ENCODE assay signal across 22 cellular contexts in the genomic region with DNA sequence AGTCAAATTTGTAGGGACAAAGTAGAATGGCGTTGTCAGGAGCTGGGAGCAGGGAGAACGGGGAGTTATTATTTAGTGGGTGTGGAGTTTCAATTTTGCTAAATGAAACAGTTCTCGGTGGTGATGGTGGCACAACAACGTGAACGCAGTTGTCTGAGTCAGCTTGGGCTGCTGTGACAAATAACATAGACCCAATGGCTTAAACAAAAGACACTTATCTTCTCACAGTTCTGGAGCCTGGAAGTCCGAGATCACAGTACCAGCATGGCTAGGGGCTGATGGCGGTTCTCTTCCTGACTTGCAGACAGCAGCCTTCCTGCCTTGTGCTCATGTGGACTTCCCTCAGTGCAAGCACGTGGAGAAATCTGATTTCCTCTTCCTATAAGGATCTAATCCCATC.
A peak's percentile ranks its signal among the peaks of the same experiment; 100 is the strongest.
DNase-seq lines count a peak whose midpoint lies in the region; ATAC-seq and TF ChIP-seq lines count a peak whose summit lies in the region.
"Had no signal": no experiment of that assay in that cellular context is flagged by ENCODE, and none has a peak within 500 bp of the region (broad histone marks: within the 10 kb centered on the region; RNA-seq: fewer than 3 reads in every experiment).

No MANE protein-coding gene starts in this region.

- peak; percentile 86 to 89 for ATAC-seq in activated CD4-positive, CD25-positive, alpha-beta regulatory T cell treated with anti-CD3 and anti-CD28 coated beads, Interleukin-2, amount 50 U/mL, for 24 hours
- ATAC-seq in natural killer cell treated with Interleukin-12 subunit alpha and Interleukin-12 subunit beta and Interleukin-15 and Interleukin-18, amount 100 ng/mL, for 72 hours = peak in 1 of 2 donors; percentile 78
- ATAC-seq in natural killer cell = no peak
- peak; percentile 48 for ATAC-seq in stimulated activated naive CD8-positive, alpha-beta T cell treated with anti-CD3 and anti-CD28 coated beads, Interleukin-15, Interleukin-2, amounts not matched to agents 100 U/mL and 50 U/mL, for 24 hours
- ATAC-seq: Panc1 had no signal

- intact Hi-C loops in natural killer cell (cut with micrococcal nuclease) = no loop called here
- intact Hi-C loops in dendritic cell treated with granulocyte-macrophage colony-stimulating factor and Interleukin-4, amounts not matched to agents 40 ng/mL and 50 ng/mL, for 4 days (cut with micrococcal nuclease) = no loop called here

- H3K27ac ChIP-seq in coronary artery = no peak overlapping the region
- H3K27ac ChIP-seq: HL-60, neutrophil had no signal

- peaks cover 34 to 35% of the 10 kb centered on the region in 2 donors for H3K4me1 Mint-ChIP-seq in natural killer cell treated with Interleukin-12 subunit alpha and Interleukin-12 subunit beta and Interleukin-15 and Interleukin-18, amount 100 ng/mL, for 72 hours (ENCODE audit: low read depth in 2 of 2)
- peaks cover 8 to 11% of the 10 kb centered on the region in 2 donors for H3K4me1 Mint-ChIP-seq in natural killer cell
- peaks cover 34% of the 10 kb centered on the region for H3K4me1 Mint-ChIP-seq in dendritic cell treated with granulocyte-macrophage colony-stimulating factor and Interleukin-4, amounts not matched to agents 40 ng/mL and 50 ng/mL, for 4 days (ENCODE audit: low read depth)

- H3K27ac Mint-ChIP-seq in natural killer cell treated with Interleukin-12 subunit alpha and Interleukin-12 subunit beta and Interleukin-15 and Interleukin-18, amount 100 ng/mL, for 72 hours = peak overlapping the region in 1 of 2 donors; percentile 19
- no peak overlapping the region for H3K27ac Mint-ChIP-seq in natural killer cell
- H3K27ac Mint-ChIP-seq in dendritic cell treated with granulocyte-macrophage colony-stimulating factor and Interleukin-4, amounts not matched to agents 40 ng/mL and 50 ng/mL, for 4 days = peak overlapping the region; percentile 2
- H3K27ac Mint-ChIP-seq: activated B cell treated with CpG ODN at 0.5 μM for 24 hours, B cell, IgD-negative memory B cell had no signal

- no peak for DNase-seq in activated CD4-positive, CD25-positive, alpha-beta regulatory T cell treated with anti-CD3 and anti-CD28 coated beads, Interleukin-2, amount 50 U/mL, for 72 hours
- no peak for DNase-seq in natural killer cell treated with Interleukin-12 subunit alpha and Interleukin-12 subunit beta and Interleukin-15 and Interleukin-18, amount 100 ng/mL, for 72 hours (ENCODE audit: low spot score)
- DNase-seq in natural killer cell = no peak
- peak; percentile 31 for DNase-seq in stimulated activated naive CD8-positive, alpha-beta T cell treated with anti-CD3 and anti-CD28 coated beads, Interleukin-15, Interleukin-2, amounts not matched to agents 100 U/mL and 50 U/mL, for 24 hours
- DNase-seq in coronary artery (ENCODE audit: low spot score) = no peak
- no peak for DNase-seq in HCEC 1CT
- DNase-seq: 8988T; activated B cell treated with CpG ODN at 0.5 μM for 24 hours; anterior cingulate cortex; Caco-2; effector memory CD4-positive, alpha-beta T cell; left ventricle myocardium inferior; MG63; NCI-H1436 treated with DMSO at 0.1 percent for 48 hours had no signal

- H3K4me3 Mint-ChIP-seq in natural killer cell treated with Interleukin-12 subunit alpha and Interleukin-12 subunit beta and Interleukin-15 and Interleukin-18, amount 100 ng/mL, for 72 hours = peak overlapping the region; percentile 36
- H3K4me3 Mint-ChIP-seq in natural killer cell = no peak overlapping the region
- H3K4me3 Mint-ChIP-seq in dendritic cell treated with granulocyte-macrophage colony-stimulating factor and Interleukin-4, amounts not matched to agents 40 ng/mL and 50 ng/mL, for 4 days = no peak overlapping the region
- H3K4me3 Mint-ChIP-seq: activated B cell treated with CpG ODN at 0.5 μM for 24 hours, B cell had no signal

- peaks cover 20% of the 10 kb centered on the region for H3K36me3 Mint-ChIP-seq in natural killer cell treated with Interleukin-12 subunit alpha and Interleukin-12 subunit beta and Interleukin-15 and Interleukin-18, amount 100 ng/mL, for 72 hours
- H3K36me3 Mint-ChIP-seq in natural killer cell = peaks cover 20% of the 10 kb centered on the region
- H3K36me3 Mint-ChIP-seq in dendritic cell treated with granulocyte-macrophage colony-stimulating factor and Interleukin-4, amounts not matched to agents 40 ng/mL and 50 ng/mL, for 4 days (ENCODE audit: low read depth) = peaks cover 20% of the 10 kb centered on the region

- no peaks in the 10 kb centered on the region for H3K27me3 Mint-ChIP-seq in natural killer cell treated with Interleukin-12 subunit alpha and Interleukin-12 subunit beta and Interleukin-15 and Interleukin-18, amount 100 ng/mL, for 72 hours
- H3K27me3 Mint-ChIP-seq in natural killer cell (ENCODE audit: low read depth in 2 of 2) = no peaks in the 10 kb centered on the region
- peaks cover 6% of the 10 kb centered on the region for H3K27me3 Mint-ChIP-seq in dendritic cell treated with granulocyte-macrophage colony-stimulating factor and Interleukin-4, amounts not matched to agents 40 ng/mL and 50 ng/mL, for 4 days
- H3K27me3 Mint-ChIP-seq: activated B cell treated with CpG ODN at 0.5 μM for 24 hours, B cell had no signal

- TF ChIP-seq CTCF in natural killer cell (IDR thresholded peaks at IDR 0.05) (no peak), coronary artery (IDR thresholded peaks at IDR 0.05) (no peak)

- peaks cover 9% of the 10 kb centered on the region for H3K9me3 Mint-ChIP-seq in natural killer cell treated with Interleukin-12 subunit alpha and Interleukin-12 subunit beta and Interleukin-15 and Interleukin-18, amount 100 ng/mL, for 72 hours
- H3K9me3 Mint-ChIP-seq in natural killer cell = peaks cover 0 to 4% of the 10 kb centered on the region in 2 donors
- peaks cover 23% of the 10 kb centered on the region for H3K9me3 Mint-ChIP-seq in dendritic cell treated with granulocyte-macrophage colony-stimulating factor and Interleukin-4, amounts not matched to agents 40 ng/mL and 50 ng/mL, for 4 days

- H3K4me3 ChIP-seq in coronary artery = no peak overlapping the region
- H3K4me3 ChIP-seq: left ventricle myocardium inferior, MG63, SJSA1 had no signal

Comparison
In these comparisons a context has a peak if more than half of its experiments do, and no peak if none do; other contexts are left out.
1. ATAC-seq: peak in activated CD4-positive, CD25-positive, alpha-beta regulatory T cell treated with anti-CD3 and anti-CD28 coated beads, Interleukin-2, amount 50 U/mL, for 24 hours (2 of 2) and stimulated activated naive CD8-positive, alpha-beta T cell treated with anti-CD3 and anti-CD28 coated beads, Interleukin-15, Interleukin-2, amounts not matched to agents 100 U/mL and 50 U/mL, for 24 hours (single experiment); none in natural killer cell (0 of 3).